15 cellular contexts compared by ENCODE assay signal in genomic region chr21:15352009-15352408, GRCh38.
DNase-seq lines count a peak whose midpoint lies in the region; ATAC-seq and TF ChIP-seq lines count a peak whose summit lies in the region.
"Had no signal": no experiment of that assay in that cellular context is flagged by ENCODE, and none has a peak within 500 bp of the region (broad histone marks: within the 10 kb centered on the region; RNA-seq: fewer than 3 reads in every experiment).

No MANE protein-coding gene starts in this region.

- no peaks in the 10 kb centered on the region for H3K4me1 Mint-ChIP-seq in GM23338
- peaks cover 12% of the 10 kb centered on the region for H3K4me1 Mint-ChIP-seq in neural crest cell
- H3K4me1 Mint-ChIP-seq in stimulated activated effector memory CD8-positive, alpha-beta T cell treated with anti-CD3 and anti-CD28 coated beads, Interleukin-12 subunit alpha, Interleukin-12 subunit beta, amount 100 ng/mL, for 72 hours: peaks cover 6% of the 10 kb centered on the region

- no peak for ATAC-seq in GM23338
- peak; percentile 26 for ATAC-seq in stimulated activated effector memory CD8-positive, alpha-beta T cell treated with anti-CD3 and anti-CD28 coated beads, Interleukin-12 subunit alpha, Interleukin-12 subunit beta, amount 100 ng/mL, for 72 hours

- H3K9me3 Mint-ChIP-seq in GM23338: no peaks in the 10 kb centered on the region; the same call in 2 of the 3 replicates
- peaks cover 7% of the 10 kb centered on the region for H3K9me3 Mint-ChIP-seq in neural crest cell
- no peaks in the 10 kb centered on the region for H3K9me3 Mint-ChIP-seq in stimulated activated effector memory CD8-positive, alpha-beta T cell treated with anti-CD3 and anti-CD28 coated beads, Interleukin-12 subunit alpha, Interleukin-12 subunit beta, amount 100 ng/mL, for 72 hours

- TF ChIP-seq CTCF in GM23338 (conservative IDR thresholded peaks at IDR 0.05; ENCODE audit: low read depth in 2 of 2): no peak
- no peak for TF ChIP-seq CTCF in neural crest cell (conservative IDR thresholded peaks at IDR 0.05)
- no peak for TF ChIP-seq CTCF in uterus (IDR thresholded peaks at IDR 0.05)

- H3K27ac Mint-ChIP-seq in GM23338: no peak overlapping the region
- peak overlapping the region; percentile 28 for H3K27ac Mint-ChIP-seq in neural crest cell (ENCODE audit: unreplicated experiment)
- H3K27ac Mint-ChIP-seq in stimulated activated effector memory CD8-positive, alpha-beta T cell treated with anti-CD3 and anti-CD28 coated beads, Interleukin-12 subunit alpha, Interleukin-12 subunit beta, amount 100 ng/mL, for 72 hours: no peak overlapping the region
- H3K27ac Mint-ChIP-seq: CD4-positive, CD25-positive, alpha-beta regulatory T cell had no signal

- H3K9me2 ChIP-seq in GM23338 (ENCODE audit: insufficient read depth): peaks cover 4% of the 10 kb centered on the region; the same call in 1 of the 2 replicates

- no peaks in the 10 kb centered on the region for H3F3A ChIP-seq in GM23338 (replicated peaks; ENCODE audit: low read depth)

- H3K36me3 ChIP-seq in BLaER1 (peaks cover 22% of the 10 kb centered on the region), GM23338 (ENCODE audit: insufficient read depth) (no peaks in the 10 kb centered on the region), uterus (no peaks in the 10 kb centered on the region)

- H3K4me1 ChIP-seq in BLaER1 (peaks cover 63% of the 10 kb centered on the region), GM23338 (ENCODE audit: insufficient read depth) (no peaks in the 10 kb centered on the region), uterus (no peaks in the 10 kb centered on the region)

- H3K4me2 ChIP-seq in BLaER1: peak overlapping the region; percentile 92
- H3K4me2 ChIP-seq in GM23338: no peak overlapping the region

- H3K27ac ChIP-seq in BLaER1 (peak overlapping the region; percentile 96), GM23338 (ENCODE audit: low read depth) (no peak overlapping the region), uterus (no peak overlapping the region)

- intact Hi-C loops in uterus (cut with DNase I; ENCODE audit: low total_unique reads): no loop called here

- H3K4me3 Mint-ChIP-seq in GM23338 (no peak overlapping the region), neural crest cell (no peak overlapping the region)
- no peak overlapping the region for H3K4me3 Mint-ChIP-seq in stimulated activated effector memory CD8-positive, alpha-beta T cell treated with anti-CD3 and anti-CD28 coated beads, Interleukin-12 subunit alpha, Interleukin-12 subunit beta, amount 100 ng/mL, for 72 hours
- H3K4me3 Mint-ChIP-seq: CD4-positive, CD25-positive, alpha-beta regulatory T cell; CD8-positive, alpha-beta memory T cell had no signal

- DNase-seq in GM23338 (ENCODE audit: low spot score): no peak
- DNase-seq in neural crest cell (ENCODE audit: low read depth, low spot score): no peak
- DNase-seq in stimulated activated effector memory CD8-positive, alpha-beta T cell treated with anti-CD3 and anti-CD28 coated beads, Interleukin-12 subunit alpha, Interleukin-12 subunit beta, amount 100 ng/mL, for 72 hours (ENCODE audit: low spot score in 2 of 2): no peak
- DNase-seq in uterus: no peak
- no peak for DNase-seq in NCI-H82 (lab: John Stamatoyannopoulos, UW)
- no peak for DNase-seq in NCI-H1417 (lab: John Stamatoyannopoulos, UW)
- DNase-seq: 8988T; C1 segment of cervical spinal cord; CD4-positive, CD25-positive, alpha-beta regulatory T cell; CD8-positive, alpha-beta memory T cell; COR-L47; DMS 273 treated with DMSO at 0.1 percent for 48 hours; DMS53; HCEC 1CT had no signal

- no peaks in the 10 kb centered on the region for H3K79me2 ChIP-seq in GM23338 (replicated peaks; ENCODE audit: insufficient read depth)

- H3K4me3 ChIP-seq in BLaER1 (no peak overlapping the region), GM23338 (no peak overlapping the region), uterus (no peak overlapping the region)

- H3K27me3 ChIP-seq in BLaER1: no peaks in the 10 kb centered on the region
- no peaks in the 10 kb centered on the region for H3K27me3 ChIP-seq in GM23338 (ENCODE audit: insufficient read depth)
- no peaks in the 10 kb centered on the region for H3K27me3 ChIP-seq in uterus

- TF ChIP-seq POLR2A in uterus (IDR thresholded peaks at IDR 0.05): no peak

- peaks cover 46% of the 10 kb centered on the region for H3K9me3 ChIP-seq in BLaER1
- H3K9me3 ChIP-seq in uterus: no peaks in the 10 kb centered on the region

- peak overlapping the region; percentile 65; the same call in 1 of the 2 replicates for H2AFZ ChIP-seq in GM23338

- H3K36me3 Mint-ChIP-seq in GM23338 (ENCODE audit: low read depth) (no peaks in the 10 kb centered on the region; the same call in 2 of the 3 replicates), neural crest cell (ENCODE audit: low read depth) (peaks cover 6% of the 10 kb centered on the region)
- H3K36me3 Mint-ChIP-seq in stimulated activated effector memory CD8-positive, alpha-beta T cell treated with anti-CD3 and anti-CD28 coated beads, Interleukin-12 subunit alpha, Interleukin-12 subunit beta, amount 100 ng/mL, for 72 hours: no peaks in the 10 kb centered on the region
- H3K36me3 Mint-ChIP-seq: CD4-positive, CD25-positive, alpha-beta regulatory T cell had no signal

- H3K9ac ChIP-seq in BLaER1: peak overlapping the region; percentile 48; the same call in 1 of the 2 replicates

- H4K20me1 ChIP-seq in BLaER1 (no peaks in the 10 kb centered on the region), GM23338 (replicated peaks; ENCODE audit: insufficient read depth) (no peaks in the 10 kb centered on the region)

- no peaks in the 10 kb centered on the region for H3K27me3 Mint-ChIP-seq in GM23338 (ENCODE audit: insufficient read depth, low read depth, poor library complexity)
- no peaks in the 10 kb centered on the region for H3K27me3 Mint-ChIP-seq in neural crest cell (ENCODE audit: low read depth)
- H3K27me3 Mint-ChIP-seq: CD4-positive, CD25-positive, alpha-beta regulatory T cell had no signal

TF ChIP-seq in GM23338, 12 proteins besides CTCF, POLR2A, EP300 and RAD21 (continues in another document):
- TF ChIP-seq ZNF331 (CRISPR knock-in tag; IDR thresholded peaks at IDR 0.05; ENCODE audit: low read depth) (no peak), JUNB (IDR thresholded peaks at IDR 0.05; ENCODE audit: unreplicated experiment) (no peak), STAT1 (IDR thresholded peaks at IDR 0.05; ENCODE audit: unreplicated experiment) (no peak), NANOG (IDR thresholded peaks at IDR 0.05; ENCODE audit: borderline replicate concordance) (no peak), ETS1 (IDR thresholded peaks at IDR 0.05) (no peak), ZNF114 (CRISPR knock-in tag; IDR thresholded peaks at IDR 0.05) (no peak), EZH2 (IDR thresholded peaks at IDR 0.05; ENCODE audit: low read depth, unreplicated experiment) (no peak)
